ENCODE assay signal across 14 cellular contexts in the genomic region with DNA sequence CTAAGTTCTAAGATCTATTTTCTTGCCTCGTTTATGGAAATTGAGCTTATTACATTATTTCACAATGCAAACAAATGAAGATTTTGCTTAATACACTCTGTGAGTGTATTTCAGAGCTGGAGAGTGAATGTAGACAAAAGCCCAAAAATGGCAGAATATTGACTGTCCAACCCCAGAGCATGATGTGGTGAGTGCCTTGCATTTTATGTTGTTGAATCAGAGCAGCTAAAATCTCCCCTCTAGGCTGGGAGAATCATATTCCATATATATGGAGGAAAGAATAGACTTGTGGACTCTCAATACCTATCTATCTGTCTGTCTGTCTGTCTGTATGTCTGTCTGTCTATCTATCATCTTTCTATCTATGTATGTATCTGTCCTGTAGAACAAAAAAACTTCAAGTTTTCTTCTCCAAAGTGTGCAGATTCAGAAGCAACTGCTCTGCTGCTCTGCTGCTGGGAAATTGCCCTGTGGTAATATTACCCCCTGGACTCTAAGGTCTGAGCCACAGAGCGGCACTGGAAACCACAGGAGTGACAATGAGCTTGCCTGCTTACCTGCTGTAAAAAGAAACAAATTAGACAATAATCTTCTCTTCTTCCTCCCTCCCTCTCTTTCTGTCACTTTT.
DNase-seq lines count a peak whose midpoint lies in the region; ATAC-seq and TF ChIP-seq lines count a peak whose summit lies in the region.
"Had no signal": no experiment of that assay in that cellular context is flagged by ENCODE, and none has a peak within 500 bp of the region (broad histone marks: within the 10 kb centered on the region; RNA-seq: fewer than 3 reads in every experiment).

No MANE protein-coding gene starts in this region.

- no peak overlapping the region for H2AK5ac ChIP-seq in trophoblast cell (ENCODE audit: low read length)

- H3K9me3 ChIP-seq in PC-3 (ENCODE audit: low read length): no peaks in the 10 kb centered on the region
- no peaks in the 10 kb centered on the region for H3K9me3 ChIP-seq in fibroblast of lung (ENCODE audit: control insufficient read depth, insufficient read depth, low read depth, low read length)
- no peaks in the 10 kb centered on the region for H3K9me3 ChIP-seq in trophoblast cell (ENCODE audit: insufficient read depth, low read depth, low read length)
- no peaks in the 10 kb centered on the region for H3K9me3 ChIP-seq in prostate gland
- H3K9me3 ChIP-seq in neural progenitor cell (ENCODE audit: low read depth): no peaks in the 10 kb centered on the region

- H3K27me3 ChIP-seq in PC-3 (ENCODE audit: low read length): no peaks in the 10 kb centered on the region
- no peaks in the 10 kb centered on the region for H3K27me3 ChIP-seq in fibroblast of lung (ENCODE audit: control insufficient read depth, insufficient read depth, low read length)
- no peaks in the 10 kb centered on the region for H3K27me3 ChIP-seq in trophoblast cell (ENCODE audit: insufficient read depth, low read length)
- H3K27me3 ChIP-seq in prostate gland (replicated peaks; ENCODE audit: insufficient read depth): no peaks in the 10 kb centered on the region
- no peaks in the 10 kb centered on the region for H3K27me3 ChIP-seq in neural progenitor cell
- no peaks in the 10 kb centered on the region for H3K27me3 ChIP-seq in H7 (ENCODE audit: control insufficient read depth, insufficient read depth, low read length)

- DNase-seq in GM03348 (ENCODE audit: low spot score): peak; percentile 15
- DNase-seq in PC-3: peak; percentile 43
- DNase-seq in fibroblast of lung (ENCODE audit: low read depth in 2 of 2): peak; percentile 33 to 83
- no peak for DNase-seq in trophoblast cell
- DNase-seq in prostate gland (ENCODE audit: low spot score): no peak
- no peak for DNase-seq in neural progenitor cell (ENCODE audit: low spot score)
- DNase-seq in H7: no peak
- DNase-seq: activated CD8-positive, alpha-beta memory T cell treated with anti-CD3 and anti-CD28 coated beads for 24 hours; activated gamma-delta T cell treated with Interleukin-2 at 50 U/mL for 16 hours; naive B cell; NCI-H1048; NCI-H446; WERI-Rb-1 had no signal

- no CpG with 5 or more reads among the region's 2 CpGs for WGBS in trophoblast cell (ENCODE audit: extremely low coverage, insufficient coverage, insufficient read length)
- 92% methylated on average over 2 of the region's 2 CpGs for WGBS in prostate gland

- TF ChIP-seq CTCF in PC-3 (conservative IDR thresholded peaks at IDR 0.05; ENCODE audit: low read depth, low read length) (no peak), fibroblast of lung (conservative IDR thresholded peaks at IDR 0.05 in 1 of 2, IDR thresholded peaks at IDR 0.05 in 1 of 2; ENCODE audit: low read depth in 1 of 2, low read length in 2 of 2) (no peak), prostate gland (IDR thresholded peaks at IDR 0.05) (no peak), neural progenitor cell (IDR thresholded peaks at IDR 0.05) (no peak)

- H3K79me2 ChIP-seq in PC-3 (ENCODE audit: low read length) (no peaks in the 10 kb centered on the region), fibroblast of lung (ENCODE audit: control insufficient read depth, insufficient read depth, low read length) (no peaks in the 10 kb centered on the region), trophoblast cell (ENCODE audit: control insufficient read depth, insufficient read depth, low read length, poor library complexity) (no peaks in the 10 kb centered on the region), neural progenitor cell (ENCODE audit: low read depth) (no peaks in the 10 kb centered on the region)

- H3K4me1 ChIP-seq in PC-3 (ENCODE audit: insufficient read depth, low read length) (peaks cover 20% of the 10 kb centered on the region), fibroblast of lung (ENCODE audit: control insufficient read depth, extremely low read depth, insufficient read depth, low read length) (no peaks in the 10 kb centered on the region), trophoblast cell (ENCODE audit: control insufficient read depth in 1 of 2, insufficient read depth in 2 of 2, low read length in 2 of 2) (peaks cover 4 to 5% of the 10 kb centered on the region in 2 experiments), prostate gland (replicated peaks) (no peaks in the 10 kb centered on the region), neural progenitor cell (no peaks in the 10 kb centered on the region)

- no peaks in the 10 kb centered on the region for H3K27me3 Mint-ChIP-seq in neural progenitor cell (ENCODE audit: insufficient read depth, low read depth)

- intact Hi-C loops in PC-3 (cut with micrococcal nuclease) (loop anchor here (5.0 kb wide), 1 partner anchor 478 kb away; no protein-coding TSS in a partner anchor), prostate gland (cut with DNase I) (no loop called here)

- no peak overlapping the region for H4K12ac ChIP-seq in trophoblast cell (ENCODE audit: low read depth, low read length)

- H2BK120ac ChIP-seq in trophoblast cell (ENCODE audit: insufficient read depth, low read length, poor library complexity): no peak overlapping the region

- no peak overlapping the region for H4K91ac ChIP-seq in trophoblast cell (ENCODE audit: low read depth, low read length)

- H3K9ac ChIP-seq in PC-3 (ENCODE audit: low read length) (no peak overlapping the region), fibroblast of lung (ENCODE audit: insufficient read depth, low read length) (no peak overlapping the region), trophoblast cell (ENCODE audit: low read length) (no peak overlapping the region), neural progenitor cell (no peak overlapping the region)

- H4K8ac ChIP-seq in trophoblast cell (ENCODE audit: low read depth, low read length): no peak overlapping the region

- no peaks in the 10 kb centered on the region for H3K36me3 Mint-ChIP-seq in neural progenitor cell
- H3K36me3 Mint-ChIP-seq: naive B cell had no signal

- no peak overlapping the region for H3K4ac ChIP-seq in trophoblast cell (ENCODE audit: low read depth, low read length)

- no peaks in the 10 kb centered on the region for H3K9me2 ChIP-seq in PC-3 (replicated peaks; ENCODE audit: low read length)

- no peak for TF ChIP-seq POLR2A in prostate gland (IDR thresholded peaks at IDR 0.05)

- no peak overlapping the region for H2BK12ac ChIP-seq in trophoblast cell (ENCODE audit: low read length)

- H3K36me3 ChIP-seq in PC-3 (ENCODE audit: low read depth, low read length) (no peaks in the 10 kb centered on the region), fibroblast of lung (ENCODE audit: control insufficient read depth, insufficient read depth, low read length) (no peaks in the 10 kb centered on the region), trophoblast cell (ENCODE audit: control insufficient read depth in 1 of 2, insufficient read depth in 2 of 2, low read length in 2 of 2) (no peaks in the 10 kb centered on the region), prostate gland (no peaks in the 10 kb centered on the region), neural progenitor cell (no peaks in the 10 kb centered on the region), H7 (replicated peaks; ENCODE audit: control insufficient read depth, insufficient read depth, low read length) (no peaks in the 10 kb centered on the region)
- H3K36me3 ChIP-seq: WERI-Rb-1 had no signal

- H3K4me3 Mint-ChIP-seq in neural progenitor cell: no peak overlapping the region
- H3K4me3 Mint-ChIP-seq: naive B cell had no signal

- H2AFZ ChIP-seq in PC-3 (ENCODE audit: low read length): no peak overlapping the region
- no peak overlapping the region for H2AFZ ChIP-seq in fibroblast of lung (ENCODE audit: low read length)
- no peak overlapping the region for H2AFZ ChIP-seq in trophoblast cell (ENCODE audit: insufficient read depth, low read length, poor library complexity)
- no peak overlapping the region for H2AFZ ChIP-seq in neural progenitor cell (replicated peaks)

- H3K4me2 ChIP-seq in PC-3 (ENCODE audit: low read length) (no peak overlapping the region), fibroblast of lung (ENCODE audit: extremely low read depth, insufficient read depth, low read length) (no peak overlapping the region), trophoblast cell (ENCODE audit: low read length) (no peak overlapping the region), neural progenitor cell (no peak overlapping the region)

- H4K20me1 ChIP-seq in PC-3 (ENCODE audit: low read length) (no peaks in the 10 kb centered on the region), fibroblast of lung (ENCODE audit: control insufficient read depth, extremely low read depth, insufficient read depth, low read length) (no peaks in the 10 kb centered on the region), neural progenitor cell (ENCODE audit: low read depth) (no peaks in the 10 kb centered on the region)

- POLR2A ChIA-PET in PC-3 (lab: Charles Lee; ENCODE audit: unreplicated experiment): no interaction called here

- H2BK5ac ChIP-seq in trophoblast cell (ENCODE audit: low read depth, low read length, poor library complexity): no peak overlapping the region

- H3K14ac ChIP-seq in trophoblast cell (ENCODE audit: low read length): no peak overlapping the region

- H3K4me3 ChIP-seq in PC-3 (ENCODE audit: low read length): no peak overlapping the region
- no peak overlapping the region for H3K4me3 ChIP-seq in fibroblast of lung (replicated peaks in 1 of 4; ENCODE audit: control extremely low read depth in 1 of 4, insufficient read depth in 1 of 4, low read depth in 3 of 4, low read length in 4 of 4)
- H3K4me3 ChIP-seq in trophoblast cell (ENCODE audit: low read depth, low read length): no peak overlapping the region
- no peak overlapping the region for H3K4me3 ChIP-seq in prostate gland
- H3K4me3 ChIP-seq in neural progenitor cell: no peak overlapping the region
- no peak overlapping the region for H3K4me3 ChIP-seq in H7 (ENCODE audit: insufficient read depth, low read depth, low read length)

- H3K23ac ChIP-seq in trophoblast cell (ENCODE audit: low read length): no peak overlapping the region

- peaks cover 4% of the 10 kb centered on the region for H3K79me1 ChIP-seq in trophoblast cell (ENCODE audit: low read length)

- no peaks in the 10 kb centered on the region for H3K4me1 Mint-ChIP-seq in neural progenitor cell
- H3K4me1 Mint-ChIP-seq: naive B cell had no signal

- no peaks in the 10 kb centered on the region for H3F3A ChIP-seq in PC-3 (ENCODE audit: low read length, unreplicated experiment)
- H3F3A ChIP-seq in neural progenitor cell (ENCODE audit: low read depth): no peaks in the 10 kb centered on the region

- H3K18ac ChIP-seq in trophoblast cell (ENCODE audit: low read length): no peak overlapping the region

- H3K9me3 Mint-ChIP-seq in neural progenitor cell: no peaks in the 10 kb centered on the region

- no peak overlapping the region for H3K27ac Mint-ChIP-seq in neural progenitor cell
- H3K27ac Mint-ChIP-seq: naive B cell had no signal

- H3K27ac ChIP-seq in PC-3 (ENCODE audit: low read length) (no peak overlapping the region), fibroblast of lung (ENCODE audit: insufficient read depth, low read length) (no peak overlapping the region), trophoblast cell (ENCODE audit: low read depth, low read length) (peak overlapping the region; percentile 6), prostate gland (no peak overlapping the region), neural progenitor cell (no peak overlapping the region)
- H3K27ac ChIP-seq: C4-2B, WERI-Rb-1 had no signal

- peak; percentile 21; the same call in 1 of the 2 replicates for ATAC-seq in PC-3

- CTCF ChIA-PET in PC-3 (lab: Charles Lee): no interaction called here

- no TSS peak for BruUV-seq in PC-3 (replicated peaks; lab: Mats Ljungman, UMichigan)

Comparison
In these comparisons a context has a peak if more than half of its experiments do, and no peak if none do; other contexts are left out.
1. DNase-seq: peak in GM03348 (single experiment), PC-3 (single experiment) and fibroblast of lung (2 of 2); none in trophoblast cell (0 of 2), prostate gland (single experiment), neural progenitor cell (single experiment) and H7 (single experiment).